Comparison of ENCODE assay signal across 27 cellular contexts in the genomic region with DNA sequence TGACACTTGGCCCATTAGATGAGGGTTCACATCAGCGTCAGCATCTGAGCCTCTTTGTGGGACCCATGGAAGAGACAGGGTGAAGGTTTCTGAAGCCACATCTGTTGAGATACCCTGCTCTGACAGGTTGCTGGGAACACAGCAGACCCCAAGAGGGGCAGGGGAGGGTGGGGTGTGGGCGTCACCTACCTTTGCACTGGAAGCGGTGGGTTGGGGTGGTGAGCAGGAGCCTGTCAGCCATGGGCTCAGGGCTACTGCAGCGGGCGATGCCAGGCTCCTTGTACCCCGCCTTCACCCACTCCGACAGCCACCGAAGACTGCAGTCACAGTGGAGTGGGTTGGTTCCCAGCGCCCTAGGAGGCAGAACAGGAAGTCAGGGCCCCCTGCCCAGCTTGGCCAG.
"Had no signal": no experiment of that assay in that cellular context is flagged by ENCODE, and none has a peak within 500 bp of the region (broad histone marks: within the 10 kb centered on the region; RNA-seq: fewer than 3 reads in every experiment).

No MANE protein-coding gene starts in this region.

- H3K4me1 Mint-ChIP-seq: central memory CD8-positive, alpha-beta T cell; naive B cell had no signal

- H3K4me3 Mint-ChIP-seq: central memory CD8-positive, alpha-beta T cell; effector memory CD8-positive, alpha-beta T cell; mesothelial cell of epicardium; naive B cell; natural killer cell treated with Interleukin-12 subunit alpha and Interleukin-12 subunit beta and Interleukin-15 and Interleukin-18, amount 100 ng/mL, for 72 hours; neural crest cell had no signal

- ATAC-seq: effector memory CD8-positive, alpha-beta T cell; left cardiac atrium; left lung; mucosa of descending colon; right lobe of liver; upper lobe of right lung had no signal

- H3K27me3 Mint-ChIP-seq: central memory CD8-positive, alpha-beta T cell; naive B cell had no signal

- H3K27me3 ChIP-seq: colonic mucosa, left lung, ovary, right lobe of liver, testis, tibial artery, upper lobe of right lung, vagina had no signal

- H3K36me3 Mint-ChIP-seq: mesothelial cell of epicardium; naive B cell; natural killer cell treated with Interleukin-12 subunit alpha and Interleukin-12 subunit beta and Interleukin-15 and Interleukin-18, amount 100 ng/mL, for 72 hours had no signal

- DNase-seq: colonic mucosa; dermis blood vessel endothelial cell; effector memory CD8-positive, alpha-beta T cell; left cardiac atrium; left lung; mesenchymal stem cell; mucosa of descending colon; naive B cell; nucleus accumbens; ovary; posterior cingulate gyrus; retina; small intestine; stimulated activated CD4-positive, alpha-beta T cell treated with anti-CD3 and anti-CD28 coated beads, Interleukin-15, amount 100 ng/mL, for 24 hours; stimulated activated CD4-positive, alpha-beta T cell treated with anti-CD3 and anti-CD28 coated beads, Interleukin-4, amount 100 ng/mL, for 1 hour; stimulated activated CD8-positive, alpha-beta memory T cell treated with anti-CD3 and anti-CD28 coated beads, Interleukin-4, amount 100 ng/mL, for 48 hours; stimulated activated naive CD4-positive, alpha-beta T cell; substantia nigra; testis; tibial artery; upper lobe of right lung had no signal

- H3K4me3 ChIP-seq: colonic mucosa, left lung, mucosa of descending colon, ovary, right lobe of liver, testis, tibial artery, upper lobe of right lung, vagina had no signal

- H3K9me3 ChIP-seq: colonic mucosa, left lung, mucosa of descending colon, ovary, right lobe of liver, testis, tibial artery, upper lobe of right lung, vagina had no signal

- H3K27ac Mint-ChIP-seq: effector memory CD8-positive, alpha-beta T cell; mesothelial cell of epicardium; natural killer cell treated with Interleukin-12 subunit alpha and Interleukin-12 subunit beta and Interleukin-15 and Interleukin-18, amount 100 ng/mL, for 72 hours had no signal

- H3K27ac ChIP-seq: colonic mucosa, left lung, ovary, right lobe of liver, testis, tibial artery, upper lobe of right lung, vagina had no signal

- H3K4me1 ChIP-seq: colonic mucosa, left lung, right lobe of liver, testis, upper lobe of right lung had no signal

- H3K9me3 Mint-ChIP-seq: central memory CD8-positive, alpha-beta T cell; effector memory CD8-positive, alpha-beta T cell; mesothelial cell of epicardium; naive B cell; natural killer cell treated with Interleukin-12 subunit alpha and Interleukin-12 subunit beta and Interleukin-15 and Interleukin-18, amount 100 ng/mL, for 72 hours; neural crest cell had no signal

- H3K36me3 ChIP-seq: colonic mucosa, left lung, ovary, right lobe of liver, upper lobe of right lung, vagina had no signal
